Comparison of ENCODE assay signal across 1 cellular context in genomic region chr12:122895757-122896636, GRCh38.
A peak's percentile ranks its signal among the peaks of the same experiment; 100 is the strongest.
TF ChIP-seq lines count a peak whose summit lies in the region.

VPS37B (minus strand) TSS chr12:122896124; CDS start chr12:122896062, 62 bp downstream.

TF ChIP-seq in HepG2, 621 proteins besides CTCF, POLR2A, EP300 and RAD21 (continued from another document and continues in another):
- TF ChIP-seq, protein P1, sequence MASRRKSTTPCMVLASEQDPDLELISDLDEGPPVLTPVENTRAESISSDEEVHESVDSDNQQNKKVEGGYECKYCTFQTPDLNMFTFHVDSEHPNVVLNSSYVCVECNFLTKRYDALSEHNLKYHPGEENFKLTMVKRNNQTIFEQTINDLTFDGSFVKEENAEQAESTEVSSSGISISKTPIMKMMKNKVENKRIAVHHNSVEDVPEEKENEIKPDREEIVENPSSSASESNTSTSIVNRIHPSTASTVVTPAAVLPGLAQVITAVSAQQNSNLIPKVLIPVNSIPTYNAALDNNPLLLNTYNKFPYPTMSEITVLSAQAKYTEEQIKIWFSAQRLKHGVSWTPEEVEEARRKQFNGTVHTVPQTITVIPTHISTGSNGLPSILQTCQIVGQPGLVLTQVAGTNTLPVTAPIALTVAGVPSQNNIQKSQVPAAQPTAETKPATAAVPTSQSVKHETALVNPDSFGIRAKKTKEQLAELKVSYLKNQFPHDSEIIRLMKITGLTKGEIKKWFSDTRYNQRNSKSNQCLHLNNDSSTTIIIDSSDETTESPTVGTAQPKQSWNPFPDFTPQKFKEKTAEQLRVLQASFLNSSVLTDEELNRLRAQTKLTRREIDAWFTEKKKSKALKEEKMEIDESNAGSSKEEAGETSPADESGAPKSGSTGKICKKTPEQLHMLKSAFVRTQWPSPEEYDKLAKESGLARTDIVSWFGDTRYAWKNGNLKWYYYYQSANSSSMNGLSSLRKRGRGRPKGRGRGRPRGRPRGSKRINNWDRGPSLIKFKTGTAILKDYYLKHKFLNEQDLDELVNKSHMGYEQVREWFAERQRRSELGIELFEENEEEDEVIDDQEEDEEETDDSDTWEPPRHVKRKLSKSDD (CRISPR knock-in tag; IDR thresholded peaks at IDR 0.05; ENCODE audit: low read depth), result peak; percentile 100
- TF ChIP-seq SMARCC2 (IDR thresholded peaks at IDR 0.05) (peak; percentile 23; the same call in 1 of the 2 replicates), CBX1 (IDR thresholded peaks at IDR 0.05; ENCODE audit: low read depth) (no peak), PAXIP1 (CRISPR knock-in tag; conservative IDR thresholded peaks at IDR 0.05) (peak; percentile 16; the same call in 1 of the 2 replicates), CHD4 (IDR thresholded peaks at IDR 0.05; ENCODE audit: borderline replicate concordance, low read length) (peak; percentile 89), THAP11 (CRISPR knock-in tag; IDR thresholded peaks at IDR 0.05) (peak; percentile 66), ZNF550 (CRISPR knock-in tag; IDR thresholded peaks at IDR 0.05; ENCODE audit: borderline replicate concordance) (no peak), ZFP36L1 (CRISPR knock-in tag; IDR thresholded peaks at IDR 0.05) (no peak), SP4 (CRISPR knock-in tag; IDR thresholded peaks at IDR 0.05) (peak; percentile 76), PATZ1 (CRISPR knock-in tag; IDR thresholded peaks at IDR 0.05) (peak; percentile 90), RAD51 (IDR thresholded peaks at IDR 0.05; ENCODE audit: borderline replicate concordance) (peak; percentile 37; the same call in 1 of the 2 replicates), ZHX2 (IDR thresholded peaks at IDR 0.05; ENCODE audit: low read depth) (peak; percentile 100), ZHX2 (CRISPR knock-in tag; IDR thresholded peaks at IDR 0.05; ENCODE audit: borderline replicate concordance) (no peak), MBD4 (IDR thresholded peaks at IDR 0.05; ENCODE audit: borderline replicate concordance, low read length) (no peak), SMC3 (IDR thresholded peaks at IDR 0.05; ENCODE audit: low read length) (no peak), EED (CRISPR knock-in tag; IDR thresholded peaks at IDR 0.05) (no peak), TARDBP (CRISPR knock-in tag; IDR thresholded peaks at IDR 0.05) (0 out of 2 replicates have a peak, but pooled peaks have one; percentile 31), KMT2A (CRISPR knock-in tag; IDR thresholded peaks at IDR 0.05) (peak; percentile 36; the same call in 1 of the 2 replicates), RNF219 (CRISPR knock-in tag; IDR thresholded peaks at IDR 0.05) (no peak), MYNN (CRISPR knock-in tag; IDR thresholded peaks at IDR 0.05; ENCODE audit: low read depth) (no peak), HOXA3 (CRISPR knock-in tag; IDR thresholded peaks at IDR 0.05) (peak; percentile 100), TEAD2 (CRISPR knock-in tag; IDR thresholded peaks at IDR 0.05) (no peak), ZNF576 (CRISPR knock-in tag; IDR thresholded peaks at IDR 0.05) (no peak), HNRNPL (IDR thresholded peaks at IDR 0.05; ENCODE audit: low read depth, low read length) (no peak), JUN (CRISPR knock-in tag; IDR thresholded peaks at IDR 0.05) (peak; percentile 60; the same call in 1 of the 2 replicates), GABPB1 (CRISPR knock-in tag; IDR thresholded peaks at IDR 0.05) (peak; percentile 96), ZNF282 (IDR thresholded peaks at IDR 0.05; ENCODE audit: partially characterized antibody) (no peak), MXI1 (IDR thresholded peaks at IDR 0.05; ENCODE audit: borderline replicate concordance, low read depth, low read length) (peak; percentile 44; the same call in 1 of the 3 replicates), MAZ (IDR thresholded peaks at IDR 0.05; ENCODE audit: borderline replicate concordance, low read depth, low read length) (peak; percentile 55; the same call in 1 of the 2 replicates), MAZ (CRISPR knock-in tag; IDR thresholded peaks at IDR 0.05; ENCODE audit: low read depth) (no peak), ZNF674 (CRISPR knock-in tag; IDR thresholded peaks at IDR 0.05; ENCODE audit: low read depth) (no peak), AHR (CRISPR knock-in tag; IDR thresholded peaks at IDR 0.05) (peak; percentile 42; the same call in 1 of the 2 replicates), ZMYM2 (CRISPR knock-in tag; IDR thresholded peaks at IDR 0.05) (peak; percentile 71), TAF1 (CRISPR knock-in tag; IDR thresholded peaks at IDR 0.05) (peak; percentile 53), BRF2 (CRISPR knock-in tag; IDR thresholded peaks at IDR 0.05) (no peak)
- TF ChIP-seq, protein P2, sequence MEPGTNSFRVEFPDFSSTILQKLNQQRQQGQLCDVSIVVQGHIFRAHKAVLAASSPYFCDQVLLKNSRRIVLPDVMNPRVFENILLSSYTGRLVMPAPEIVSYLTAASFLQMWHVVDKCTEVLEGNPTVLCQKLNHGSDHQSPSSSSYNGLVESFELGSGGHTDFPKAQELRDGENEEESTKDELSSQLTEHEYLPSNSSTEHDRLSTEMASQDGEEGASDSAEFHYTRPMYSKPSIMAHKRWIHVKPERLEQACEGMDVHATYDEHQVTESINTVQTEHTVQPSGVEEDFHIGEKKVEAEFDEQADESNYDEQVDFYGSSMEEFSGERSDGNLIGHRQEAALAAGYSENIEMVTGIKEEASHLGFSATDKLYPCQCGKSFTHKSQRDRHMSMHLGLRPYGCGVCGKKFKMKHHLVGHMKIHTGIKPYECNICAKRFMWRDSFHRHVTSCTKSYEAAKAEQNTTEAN (CRISPR knock-in tag; conservative IDR thresholded peaks at IDR 0.05), result no peak
- TF ChIP-seq, protein P3, sequence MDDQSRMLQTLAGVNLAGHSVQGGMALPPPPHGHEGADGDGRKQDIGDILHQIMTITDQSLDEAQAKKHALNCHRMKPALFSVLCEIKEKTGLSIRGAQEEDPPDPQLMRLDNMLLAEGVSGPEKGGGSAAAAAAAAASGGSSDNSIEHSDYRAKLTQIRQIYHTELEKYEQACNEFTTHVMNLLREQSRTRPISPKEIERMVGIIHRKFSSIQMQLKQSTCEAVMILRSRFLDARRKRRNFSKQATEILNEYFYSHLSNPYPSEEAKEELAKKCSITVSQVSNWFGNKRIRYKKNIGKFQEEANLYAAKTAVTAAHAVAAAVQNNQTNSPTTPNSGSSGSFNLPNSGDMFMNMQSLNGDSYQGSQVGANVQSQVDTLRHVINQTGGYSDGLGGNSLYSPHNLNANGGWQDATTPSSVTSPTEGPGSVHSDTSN (CRISPR knock-in tag; IDR thresholded peaks at IDR 0.05; ENCODE audit: borderline replicate concordance), result no peak
- TF ChIP-seq, protein P4, sequence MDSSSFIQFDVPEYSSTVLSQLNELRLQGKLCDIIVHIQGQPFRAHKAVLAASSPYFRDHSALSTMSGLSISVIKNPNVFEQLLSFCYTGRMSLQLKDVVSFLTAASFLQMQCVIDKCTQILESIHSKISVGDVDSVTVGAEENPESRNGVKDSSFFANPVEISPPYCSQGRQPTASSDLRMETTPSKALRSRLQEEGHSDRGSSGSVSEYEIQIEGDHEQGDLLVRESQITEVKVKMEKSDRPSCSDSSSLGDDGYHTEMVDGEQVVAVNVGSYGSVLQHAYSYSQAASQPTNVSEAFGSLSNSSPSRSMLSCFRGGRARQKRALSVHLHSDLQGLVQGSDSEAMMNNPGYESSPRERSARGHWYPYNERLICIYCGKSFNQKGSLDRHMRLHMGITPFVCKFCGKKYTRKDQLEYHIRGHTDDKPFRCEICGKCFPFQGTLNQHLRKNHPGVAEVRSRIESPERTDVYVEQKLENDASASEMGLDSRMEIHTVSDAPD (CRISPR knock-in tag; IDR thresholded peaks at IDR 0.05), result no peak
